Comparison of ENCODE assay signal across 12 cellular contexts in the genomic region with DNA sequence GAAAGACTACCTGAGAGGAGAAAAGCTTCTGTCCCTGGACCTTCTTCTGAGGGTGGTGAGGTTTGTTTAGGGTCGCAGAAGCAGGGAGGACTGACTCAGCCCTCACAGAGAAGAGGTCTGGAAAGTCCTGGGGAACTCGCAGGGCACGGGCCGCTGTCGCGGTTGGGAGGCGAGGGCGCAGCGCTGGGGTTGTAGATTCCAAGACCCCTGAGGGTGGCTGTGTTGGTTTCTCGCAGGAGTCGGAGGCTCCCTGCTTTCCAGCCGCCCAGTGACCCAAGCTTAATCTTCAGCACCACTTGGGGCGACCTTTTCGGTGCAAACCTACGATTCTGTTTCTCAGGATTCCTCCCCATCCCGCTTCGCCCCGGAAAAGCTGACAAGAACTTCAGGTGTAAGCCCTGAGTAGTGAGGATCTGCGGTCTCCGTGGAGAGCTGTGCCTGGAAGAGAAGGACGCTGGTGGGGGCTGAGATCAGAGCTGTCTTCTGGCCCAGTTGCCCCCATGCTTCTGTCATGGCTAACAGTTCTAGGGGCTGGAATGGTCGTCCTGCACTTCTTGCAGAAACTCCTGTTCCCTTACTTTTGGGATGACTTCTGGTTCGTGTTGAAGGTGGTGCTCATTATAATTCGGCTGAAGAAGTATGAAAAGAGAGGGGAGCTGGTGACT. TPM values are rescaled to one million over a fixed set of nuclear protein-coding genes. Genes with fewer than 3 reads are reported as not detected.
DNase-seq lines count a peak whose midpoint lies in the region; ATAC-seq and TF ChIP-seq lines count a peak whose summit lies in the region.
"Had no signal": no experiment of that assay in that cellular context is flagged by ENCODE, and none has a peak within 500 bp of the region (broad histone marks: within the 10 kb centered on the region; RNA-seq: fewer than 3 reads in every experiment).

No MANE protein-coding gene starts in this region.

- H3K4me1 Mint-ChIP-seq in nephron progenitor cell: peaks cover 6% of the 10 kb centered on the region

- peaks cover 14% of the 10 kb centered on the region for H3K27me3 ChIP-seq in foreskin keratinocyte
- H3K27me3 ChIP-seq in aorta (ENCODE audit: control insufficient read depth in 1 of 2, insufficient read depth in 2 of 2, low read length in 1 of 2): peaks cover 0 to 5% of the 10 kb centered on the region in 2 donors

- intact Hi-C loops in Right ventricle myocardium inferior (cut with DNase I): loop anchor here (2.0 kb wide), 1 partner anchor 39 kb away; no protein-coding TSS in a partner anchor
- intact Hi-C loops in cardiac septum (cut with DNase I): loop anchor here (2.0 kb wide), 1 partner anchor 39 kb away; no protein-coding TSS in a partner anchor
- intact Hi-C loops in aorta (cut with DNase I): no loop called here

- H3K4me3 ChIP-seq in aorta (ENCODE audit: low read length in 2 of 2): no peak overlapping the region

- H3K27ac Mint-ChIP-seq in nephron progenitor cell: no peak overlapping the region

- H3K36me3 ChIP-seq in aorta (ENCODE audit: control insufficient read depth in 1 of 2, insufficient read depth in 2 of 2, low read length in 1 of 2): no peaks in the 10 kb centered on the region

- ATAC-seq in Right ventricle myocardium inferior (peak; percentile 46), foreskin keratinocyte (peak; percentile 53), aorta (ENCODE audit: low FRiP score) (peak; percentile 44), GM18519 (IDR thresholded peaks at IDR 0.05; ENCODE audit: low FRiP score, unreplicated experiment) (no peak)
- ATAC-seq: left lobe of liver had no signal

- peak overlapping the region; percentile 81 for H3K4me3 Mint-ChIP-seq in nephron progenitor cell

- H3K9me3 ChIP-seq in aorta (ENCODE audit: control insufficient read depth, low read length): peaks cover 2% of the 10 kb centered on the region

- WGBS in aorta, 2 donors: 32 to 35% methylated on average over 24 of the region's 24 CpGs

- H3K36me3 Mint-ChIP-seq in nephron progenitor cell (ENCODE audit: low read depth): peaks cover under 1% of the 10 kb centered on the region

- no peaks in the 10 kb centered on the region for H3K4me1 ChIP-seq in foreskin keratinocyte
- no peaks in the 10 kb centered on the region for H3K4me1 ChIP-seq in aorta (ENCODE audit: control insufficient read depth in 1 of 2, insufficient read depth in 2 of 2, low read length in 2 of 2)

- peaks cover 34% of the 10 kb centered on the region for H3K9me3 Mint-ChIP-seq in nephron progenitor cell

- H3K27ac ChIP-seq in foreskin keratinocyte (no peak overlapping the region), aorta (ENCODE audit: low read depth in 1 of 2, low read length in 2 of 2) (no peak overlapping the region)
- H3K27ac ChIP-seq: 22Rv1 had no signal

- TF ChIP-seq CTCF in foreskin keratinocyte (conservative IDR thresholded peaks at IDR 0.05): no peak
- no peak for TF ChIP-seq CTCF in nephron progenitor cell (IDR thresholded peaks at IDR 0.05)

- H3K27me3 Mint-ChIP-seq in nephron progenitor cell (ENCODE audit: low read depth, poor library complexity): peaks cover 29% of the 10 kb centered on the region

- no peak for DNase-seq in Right ventricle myocardium inferior (ENCODE audit: missing footprints)
- DNase-seq in cardiac septum (ENCODE audit: low spot score): no peak
- peak in 1 of 2 donors; percentile 25 for DNase-seq in foreskin keratinocyte
- DNase-seq in nephron progenitor cell: peak; percentile 32
- peak in 1 of 2 donors; percentile 67 for DNase-seq in aorta
- no peak for DNase-seq in RPMI8226
- no peak for DNase-seq in NCI-H1930 (lab: John Stamatoyannopoulos, UW)
- DNase-seq: activated T-cell treated with anti-CD3 and anti-CD28 coated beads for 4 hours, cortex of kidney had no signal

RNA-seq across cellular contexts. Expression of a gene that starts 0.5 kb away (rescaled TPM):
- 76.5 TPM for total RNA-seq in Right ventricle myocardium inferior
- total RNA-seq in cardiac septum: 64.4 TPM
- 2.6 and 6.9 TPM in 2 replicates for total RNA-seq in foreskin keratinocyte
- 1.2 and 2.8 TPM in 2 replicates for polyA plus RNA-seq in foreskin keratinocyte
- total RNA-seq in aorta: under 1 TPM; 0.16 to 0.24 TPM
- polyA plus RNA-seq in aorta: not detected

Comparison
In these comparisons a context has a peak if more than half of its experiments do, and no peak if none do; other contexts are left out.
1. intact Hi-C loops: an anchor here in Right ventricle myocardium inferior (2.0 kb wide) and cardiac septum (2.0 kb wide); none called in aorta.